ENCODE assay signal across 2 cellular contexts in the genomic region with DNA sequence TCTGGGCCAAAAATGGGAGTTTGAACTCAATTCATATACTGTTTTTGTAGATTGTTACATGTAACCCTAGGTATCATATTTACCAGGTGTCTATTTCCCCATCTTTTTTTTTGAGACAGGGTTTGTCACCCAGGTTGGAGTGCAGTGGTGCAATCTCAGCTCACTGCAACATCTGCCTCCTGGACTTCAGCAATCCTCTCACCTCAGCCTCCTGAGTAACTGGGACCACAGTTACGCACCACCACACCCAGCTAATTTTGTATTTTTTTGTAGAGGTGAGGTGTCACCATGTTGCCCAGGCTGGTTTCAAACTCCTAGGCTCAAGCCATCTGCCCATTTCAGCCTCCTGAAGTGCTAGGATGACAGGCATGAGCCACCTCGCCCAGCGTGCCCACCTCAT.
TF ChIP-seq lines count a peak whose summit lies in the region.

No MANE protein-coding gene starts in this region.

TF ChIP-seq in GM23338, 12 proteins besides CTCF, POLR2A, EP300 and RAD21:
- TF ChIP-seq POLR2AphosphoS5 (IDR thresholded peaks at IDR 0.05; ENCODE audit: low read depth): no peak
- TF ChIP-seq NANOG (IDR thresholded peaks at IDR 0.05; ENCODE audit: borderline replicate concordance): no peak
- no peak for TF ChIP-seq JUNB (IDR thresholded peaks at IDR 0.05; ENCODE audit: unreplicated experiment)

TF ChIP-seq in H1, 55 proteins besides CTCF, POLR2A, EP300 and RAD21:
- TF ChIP-seq RNF2 (IDR thresholded peaks at IDR 0.05; ENCODE audit: borderline replicate concordance, low read depth, low read length, missing control alignments, poor library complexity, severe bottlenecking): no peak
- no peak for TF ChIP-seq KDM1A (IDR thresholded peaks at IDR 0.05; ENCODE audit: borderline replicate concordance, low read length)
- TF ChIP-seq TBP (IDR thresholded peaks at IDR 0.05; ENCODE audit: low read depth, low read length): no peak
- TF ChIP-seq KDM5A (IDR thresholded peaks at IDR 0.05; ENCODE audit: low read length): no peak
- TF ChIP-seq GTF2F1 (IDR thresholded peaks at IDR 0.05; ENCODE audit: borderline replicate concordance, low read depth, low read length): no peak
- TF ChIP-seq POU5F1 (IDR thresholded peaks at IDR 0.05; ENCODE audit: low read depth, low read length): no peak
- no peak for TF ChIP-seq NRF1 (IDR thresholded peaks at IDR 0.05; ENCODE audit: low read depth, low read length)
- TF ChIP-seq RXRA (IDR thresholded peaks at IDR 0.05; ENCODE audit: insufficient read depth, low read depth, low read length): no peak
- TF ChIP-seq, protein P1, sequence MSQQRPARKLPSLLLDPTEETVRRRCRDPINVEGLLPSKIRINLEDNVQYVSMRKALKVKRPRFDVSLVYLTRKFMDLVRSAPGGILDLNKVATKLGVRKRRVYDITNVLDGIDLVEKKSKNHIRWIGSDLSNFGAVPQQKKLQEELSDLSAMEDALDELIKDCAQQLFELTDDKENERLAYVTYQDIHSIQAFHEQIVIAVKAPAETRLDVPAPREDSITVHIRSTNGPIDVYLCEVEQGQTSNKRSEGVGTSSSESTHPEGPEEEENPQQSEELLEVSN (IDR thresholded peaks at IDR 0.05): no peak
